11 cellular contexts compared by ENCODE assay signal in the genomic region with DNA sequence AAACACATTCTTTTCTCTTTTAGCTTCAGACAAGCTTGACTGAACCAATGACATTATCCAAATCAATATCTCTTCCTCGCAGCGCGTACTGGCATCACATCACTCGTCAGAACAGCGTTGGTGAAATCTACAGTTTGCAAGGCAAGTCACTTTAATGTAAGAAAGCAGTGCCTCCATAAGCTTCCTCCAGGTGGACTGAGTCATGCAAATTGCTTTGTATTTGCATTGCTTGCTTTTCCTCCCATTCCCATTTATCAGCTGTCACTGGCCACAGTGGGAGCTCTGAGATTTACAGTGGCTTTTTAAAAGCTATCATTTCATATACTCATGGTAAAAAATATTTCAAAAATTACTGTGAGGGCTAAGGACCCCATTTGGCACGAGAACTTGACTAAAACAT.
DNase-seq lines count a peak whose midpoint lies in the region; TF ChIP-seq lines count a peak whose summit lies in the region.
"Had no signal": no experiment of that assay in that cellular context is flagged by ENCODE, and none has a peak within 500 bp of the region (broad histone marks: within the 10 kb centered on the region; RNA-seq: fewer than 3 reads in every experiment).

No MANE protein-coding gene starts in this region.

- intact Hi-C loops in lower leg skin (cut with DNase I; ENCODE audit: low total_unique reads): no loop called here

- TF ChIP-seq CTCF in astrocyte of the cerebellum (IDR thresholded peaks at IDR 0.05; ENCODE audit: low read depth, low read length, missing control alignments) (peak; percentile 36), lower leg skin (IDR thresholded peaks at IDR 0.05) (no peak), GM20000 (IDR thresholded peaks at IDR 0.05; ENCODE audit: extremely low read depth, missing control alignments) (no peak)

- TF ChIP-seq POLR2A in lower leg skin (IDR thresholded peaks at IDR 0.05): no peak

- H3K4me3 ChIP-seq in astrocyte of the cerebellum (ENCODE audit: low read depth, low read length) (no peak overlapping the region), lower leg skin (ENCODE audit: low read depth, poor library complexity, severe bottlenecking) (no peak overlapping the region)
- H3K4me3 ChIP-seq: esophagus squamous epithelium had no signal

- 70 to 71% methylated on average over 6 of the region's 6 CpGs for WGBS in lower leg skin, 2 donors

- in situ Hi-C loops in astrocyte of the cerebellum (cut with HindIII; ENCODE audit: low sequenced_read_pairs): no loop called here

- peak; percentile 68 for DNase-seq in DMS53 (lab: John Stamatoyannopoulos, UW)
- peak; percentile 26 for DNase-seq in M059J (ENCODE audit: low read depth)
- peak; percentile 60 for DNase-seq in astrocyte of the cerebellum (ENCODE audit: low read depth)
- peak; percentile 40 for DNase-seq in iPS-NIHi7 (ENCODE audit: extremely low spot score)
- DNase-seq in occipital lobe (lab: John Stamatoyannopoulos, UW): no peak
- no peak for DNase-seq in lower leg skin (ENCODE audit: low spot score in 2 of 2)
- DNase-seq in GM20000 (ENCODE audit: low spot score): no peak
- DNase-seq in stimulated activated CD4-positive, alpha-beta T cell treated with anti-CD3 and anti-CD28 coated beads, Interleukin-15, amount 100 ng/mL, for 24 hours: no peak
- DNase-seq: activated CD4-positive, alpha-beta T cell treated with anti-CD3 and anti-CD28 coated beads, Interleukin-2, amount 50 U/mL, for 1 hour; esophagus squamous epithelium; KBM-7 had no signal

Comparison
In these comparisons a context has a peak if more than half of its experiments do, and no peak if none do; other contexts are left out.
1. DNase-seq: peak in DMS53 (single experiment), M059J (single experiment), astrocyte of the cerebellum (single experiment) and iPS-NIHi7 (single experiment); none in occipital lobe (single experiment), lower leg skin (0 of 2), GM20000 (single experiment) and stimulated activated CD4-positive, alpha-beta T cell treated with anti-CD3 and anti-CD28 coated beads, Interleukin-15, amount 100 ng/mL, for 24 hours (single experiment).